13 cellular contexts compared by ENCODE assay signal in genomic region chr10:53025172-53025651, GRCh38.
DNase-seq lines count a peak whose midpoint lies in the region; ATAC-seq, FAIRE-seq and TF ChIP-seq lines count a peak whose summit lies in the region.
"Had no signal": no experiment of that assay in that cellular context is flagged by ENCODE, and none has a peak within 500 bp of the region (broad histone marks: within the 10 kb centered on the region; RNA-seq: fewer than 3 reads in every experiment).

No MANE protein-coding gene starts in this region.

- peak; percentile 53 for ATAC-seq in HG03558 (IDR thresholded peaks at IDR 0.05; ENCODE audit: extremely low read depth, unreplicated experiment)
- ATAC-seq in naive B cell (ENCODE audit: low read depth in 2 of 2) = no peak
- no peak for ATAC-seq in GM21723 (IDR thresholded peaks at IDR 0.05; ENCODE audit: unreplicated experiment)
- ATAC-seq in GM21360 (IDR thresholded peaks at IDR 0.05; ENCODE audit: unreplicated experiment) = no peak
- ATAC-seq: left ventricle myocardium superior had no signal

- no peaks in the 10 kb centered on the region for H3K9me3 Mint-ChIP-seq in dendritic cell treated with granulocyte-macrophage colony-stimulating factor and Interleukin-4, amounts not matched to agents 40 ng/mL and 50 ng/mL, for 4 days
- no peaks in the 10 kb centered on the region for H3K9me3 Mint-ChIP-seq in naive B cell

- H3K36me3 Mint-ChIP-seq in dendritic cell treated with granulocyte-macrophage colony-stimulating factor and Interleukin-4, amounts not matched to agents 40 ng/mL and 50 ng/mL, for 4 days (ENCODE audit: low read depth) = no peaks in the 10 kb centered on the region
- no peaks in the 10 kb centered on the region for H3K36me3 Mint-ChIP-seq in naive B cell
- H3K36me3 Mint-ChIP-seq: CD8-positive, alpha-beta memory T cell had no signal

- H3K27me3 Mint-ChIP-seq in dendritic cell treated with granulocyte-macrophage colony-stimulating factor and Interleukin-4, amounts not matched to agents 40 ng/mL and 50 ng/mL, for 4 days = no peaks in the 10 kb centered on the region
- H3K27me3 Mint-ChIP-seq in naive B cell = no peaks in the 10 kb centered on the region
- H3K27me3 Mint-ChIP-seq: CD8-positive, alpha-beta memory T cell had no signal

- FAIRE-seq in GM19239 (lab: Jason Lieb, UNC) = no peak

- H3K4me3 Mint-ChIP-seq in dendritic cell treated with granulocyte-macrophage colony-stimulating factor and Interleukin-4, amounts not matched to agents 40 ng/mL and 50 ng/mL, for 4 days = peak overlapping the region; percentile 66
- H3K4me3 Mint-ChIP-seq in naive B cell = peak overlapping the region in 7 of 8 donors; percentile 29 to 87 (median 48)
- H3K4me3 Mint-ChIP-seq: CD8-positive, alpha-beta memory T cell had no signal

- peaks cover 26% of the 10 kb centered on the region for H3K4me1 Mint-ChIP-seq in dendritic cell treated with granulocyte-macrophage colony-stimulating factor and Interleukin-4, amounts not matched to agents 40 ng/mL and 50 ng/mL, for 4 days (ENCODE audit: low read depth)
- peaks cover 12 to 23% (median 16%) of the 10 kb centered on the region in 3 donors for H3K4me1 Mint-ChIP-seq in naive B cell
- H3K4me1 Mint-ChIP-seq: CD8-positive, alpha-beta memory T cell had no signal

- H3K27ac ChIP-seq in C4-2B = peak overlapping the region; percentile 76

- H3K27ac Mint-ChIP-seq in dendritic cell treated with granulocyte-macrophage colony-stimulating factor and Interleukin-4, amounts not matched to agents 40 ng/mL and 50 ng/mL, for 4 days = peak overlapping the region; percentile 75
- H3K27ac Mint-ChIP-seq in naive B cell = peak overlapping the region in 3 of 6 donors; percentile 1 to 58 (median 12)
- H3K27ac Mint-ChIP-seq: CD8-positive, alpha-beta memory T cell had no signal

- intact Hi-C loops in dendritic cell treated with granulocyte-macrophage colony-stimulating factor and Interleukin-4, amounts not matched to agents 40 ng/mL and 50 ng/mL, for 4 days (cut with micrococcal nuclease) = no loop called here

- DNase-seq in naive B cell (no peak), nucleus accumbens (lab: John Stamatoyannopoulos, UW) (no peak), GM19239 (ENCODE audit: insufficient read length, low spot score) (no peak)
- DNase-seq: activated T-cell treated with anti-CD3 and anti-CD28 coated beads for 4 hours; CD8-positive, alpha-beta memory T cell; left ventricle myocardium superior; NCI-H1417 treated with DMSO at 0.1 percent for 48 hours; stimulated activated CD4-positive, alpha-beta T cell treated with anti-CD3 and anti-CD28 coated beads, Interleukin-2, amount 100 ng/mL, for 48 hours had no signal

- no peak for TF ChIP-seq CTCF in C4-2B (conservative IDR thresholded peaks at IDR 0.05)
